18 cellular contexts compared by ENCODE assay signal in the genomic region with DNA sequence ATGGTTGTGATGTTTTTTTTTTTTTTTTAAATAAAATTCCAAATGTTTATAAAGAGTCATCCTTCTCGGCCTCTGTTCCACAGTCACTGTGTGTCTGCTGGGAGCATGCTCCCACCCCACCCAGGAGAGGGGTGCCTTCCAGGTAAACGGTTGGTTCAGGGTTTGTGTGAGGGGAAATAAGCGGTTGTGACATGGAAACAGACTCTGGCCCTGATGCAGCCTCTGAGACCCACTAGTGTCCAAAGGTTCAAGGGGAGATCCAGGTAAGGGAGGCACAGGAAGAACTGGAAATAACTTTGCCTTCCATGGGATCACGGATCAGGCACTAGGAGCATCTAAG. TPM values are rescaled to one million over a fixed set of nuclear protein-coding genes. Genes with fewer than 3 reads are reported as not detected.
DNase-seq lines count a peak whose midpoint lies in the region; ATAC-seq, FAIRE-seq and TF ChIP-seq lines count a peak whose summit lies in the region.
"Had no signal": no experiment of that assay in that cellular context is flagged by ENCODE, and none has a peak within 500 bp of the region (broad histone marks: within the 10 kb centered on the region; RNA-seq: fewer than 3 reads in every experiment).

No MANE protein-coding gene starts in this region.

- peaks cover 5% of the 10 kb centered on the region for H3K27me3 ChIP-seq in CD4-positive, alpha-beta T cell (ENCODE audit: control insufficient read depth, insufficient read depth, low read length)
- H3K27me3 ChIP-seq in HCT116 (ENCODE audit: insufficient read depth, low read length) = no peaks in the 10 kb centered on the region
- H3K27me3 ChIP-seq in K562 (ENCODE audit: control insufficient read depth in 2 of 2, insufficient read depth in 2 of 2, low read length in 2 of 2) = no peaks in the 10 kb centered on the region

- H3K9ac ChIP-seq in HCT116 (ENCODE audit: low read length) (no peak overlapping the region), K562 (ENCODE audit: insufficient read depth in 1 of 2, low read depth in 2 of 2, low read length in 2 of 2) (no peak overlapping the region)
- H3K9ac ChIP-seq: SK-N-SH had no signal

- RAD21 ChIA-PET in HCT116 (lab: Charles Lee; ENCODE audit: low non-redundant PET in 1 of 2, low total read pairs in 2 of 2, uncharacterized antibody in 2 of 2, unreplicated experiment in 2 of 2) = no interaction called here

- no peaks in the 10 kb centered on the region for H3K9me3 Mint-ChIP-seq in CD4-positive, alpha-beta T cell
- H3K9me3 Mint-ChIP-seq: CD4-positive, alpha-beta memory T cell had no signal

- H3K4me1 ChIP-seq in HCT116 (ENCODE audit: control insufficient read depth in 1 of 2, insufficient read depth in 2 of 2, low read length in 2 of 2) = peaks cover 13 to 17% of the 10 kb centered on the region in 2 experiments
- peaks cover 7 to 36% of the 10 kb centered on the region in 2 experiments for H3K4me1 ChIP-seq in K562 (replicated peaks in 1 of 2; ENCODE audit: control insufficient read depth in 2 of 2, insufficient read depth in 2 of 2, low read length in 2 of 2)
- H3K4me1 ChIP-seq: HAP-1 had no signal

- intact Hi-C loops in CD4-positive, alpha-beta T cell (cut with DNase I, micrococcal nuclease) = no loop called here
- intact Hi-C loops in HCT116 (cut with micrococcal nuclease) = no loop called here
- intact Hi-C loops in K562 (cut with micrococcal nuclease) = no loop called here

- H3K4me3 ChIP-seq in HCT116 (replicated peaks in 1 of 2; ENCODE audit: low read depth in 1 of 2, low read length in 2 of 2) (no peak overlapping the region), K562 (no peak overlapping the region)
- H3K4me3 ChIP-seq: HAP-1 had no signal

- H3K36me3 ChIP-seq in HCT116 (ENCODE audit: control insufficient read depth in 1 of 2, insufficient read depth in 2 of 2, low read length in 2 of 2) (peaks cover 39 to 46% of the 10 kb centered on the region in 2 experiments), K562 (ENCODE audit: control insufficient read depth, insufficient read depth, low read length) (peaks cover 50% of the 10 kb centered on the region)

- peak overlapping the region; percentile 27 for H3K27ac Mint-ChIP-seq in CD4-positive, alpha-beta T cell

- CTCF ChIA-PET in CD4-positive, alpha-beta T cell (lab: Charles Lee) = no interaction called here
- CTCF ChIA-PET in HCT116 (lab: Charles Lee) (interaction anchor here (0.7 kb wide), 1 partner anchor 144 kb away, joined by 3 read pairs; no protein-coding TSS in a partner anchor), K562 (lab: Yijun Ruan, JAX; ENCODE audit: low intra/inter-chr PET ratio) (no interaction called here)

- TF ChIP-seq CTCF in CD4-positive, alpha-beta T cell (IDR thresholded peaks at IDR 0.05) = no peak
- TF ChIP-seq CTCF in HCT116 (IDR thresholded peaks at IDR 0.05 in 2 of 3, conservative IDR thresholded peaks at IDR 0.05 in 1 of 3; ENCODE audit: borderline replicate concordance in 1 of 3, insufficient read depth in 1 of 3, low read depth in 2 of 3, low read length in 2 of 3) (no peak), K562 (IDR thresholded peaks at IDR 0.05 in 2 of 3, conservative IDR thresholded peaks at IDR 0.05 in 1 of 3; ENCODE audit: insufficient read depth in 2 of 3, low read depth in 1 of 3, low read length in 3 of 3) (no peak)

- H3K36me3 Mint-ChIP-seq in CD4-positive, alpha-beta T cell (ENCODE audit: low read depth) = peaks cover 65% of the 10 kb centered on the region

- BruUV-seq in HCT116 (replicated peaks; lab: Mats Ljungman, UMichigan) (no TSS peak), K562 (replicated peaks; lab: Mats Ljungman, UMichigan) (no TSS peak)

- no peak for ATAC-seq in CD4-positive, alpha-beta T cell (ENCODE audit: poor library complexity)
- ATAC-seq in HCT116 (no peak), K562 (no peak)

- peaks cover 5% of the 10 kb centered on the region for H3K27me3 Mint-ChIP-seq in CD4-positive, alpha-beta T cell

- H2AFZ ChIP-seq in HCT116 (ENCODE audit: low read depth, low read length, poor library complexity, severe bottlenecking) (no peak overlapping the region), K562 (ENCODE audit: low read depth, low read length) (no peak overlapping the region)

- H3K9me3 ChIP-seq in CD4-positive, alpha-beta T cell (ENCODE audit: control insufficient read depth, low read length) = no peaks in the 10 kb centered on the region
- no peaks in the 10 kb centered on the region for H3K9me3 ChIP-seq in HCT116 (ENCODE audit: control insufficient read depth in 1 of 2, insufficient read depth in 1 of 2, low read depth in 1 of 2, low read length in 2 of 2)
- no peaks in the 10 kb centered on the region for H3K9me3 ChIP-seq in K562 (replicated peaks; ENCODE audit: control insufficient read depth, insufficient read depth, low read depth, low read length)
- H3K9me3 ChIP-seq: HAP-1, SK-N-SH had no signal

- FAIRE-seq in K562 (lab: Jason Lieb, UNC) = no peak

- TF ChIP-seq RAD21 in HCT116 (IDR thresholded peaks at IDR 0.05; ENCODE audit: low read depth) (no peak), K562 (CRISPR knock-in tag; conservative IDR thresholded peaks at IDR 0.05 in 1 of 2, IDR thresholded peaks at IDR 0.05 in 1 of 2) (no peak)

- peaks cover 15% of the 10 kb centered on the region; the same call in 1 of the 2 replicates for H4K20me1 ChIP-seq in HCT116 (ENCODE audit: insufficient read depth)
- H4K20me1 ChIP-seq in K562 (replicated peaks; ENCODE audit: control insufficient read depth, insufficient read depth, low read length) = no peaks in the 10 kb centered on the region; the same call in 1 of the 2 replicates

- no peaks in the 10 kb centered on the region for H3K9me1 ChIP-seq in K562 (ENCODE audit: control insufficient read depth, insufficient read depth, low read length)

- no peak for TF ChIP-seq POLR2A in HCT116 (IDR thresholded peaks at IDR 0.05; ENCODE audit: borderline replicate concordance, extremely low read depth, insufficient read depth, insufficient read length)
- no peak for TF ChIP-seq POLR2A in K562 (conservative IDR thresholded peaks at IDR 0.05)

- in situ Hi-C loops in K562 (cut with MboI) = no loop called here

- no peak overlapping the region for H3K4me3 Mint-ChIP-seq in CD4-positive, alpha-beta T cell
- H3K4me3 Mint-ChIP-seq: B cell; CD4-positive, alpha-beta memory T cell had no signal

- H3K79me2 ChIP-seq in HCT116 (ENCODE audit: insufficient read depth, low read length) = peaks cover 11% of the 10 kb centered on the region
- H3K79me2 ChIP-seq in K562 (ENCODE audit: control insufficient read depth, insufficient read depth, low read length) = no peaks in the 10 kb centered on the region

- H3K4me2 ChIP-seq in HCT116 (ENCODE audit: low read length) = no peak overlapping the region
- H3K4me2 ChIP-seq in K562 (ENCODE audit: insufficient read depth, low read length) = no peak overlapping the region
- H3K4me2 ChIP-seq: SK-N-SH had no signal

- no peak for TF ChIP-seq EP300 in K562 (IDR thresholded peaks at IDR 0.05; ENCODE audit: low read length)

- WGBS in K562 (ENCODE audit: insufficient coverage, low coverage, missing lambda C conversion rate) = 74% methylated on average over 4 of the region's 4 CpGs

- H3K9me2 ChIP-seq in HCT116 (ENCODE audit: insufficient read depth) = no peaks in the 10 kb centered on the region
- H3K9me2 ChIP-seq: SK-N-SH had no signal

- POLR2A ChIA-PET in CD4-positive, alpha-beta T cell (lab: Charles Lee) = no interaction called here
- POLR2A ChIA-PET in HCT116 (lab: Charles Lee) (no interaction called here), K562 (lab: Yijun Ruan, JAX) (interaction anchor here (0.6 to 0.7 kb wide), 2 partner anchors 37 to 212 kb away, joined by 3 to 4 read pairs; no protein-coding TSS in a partner anchor)

- H3K4me1 Mint-ChIP-seq in CD4-positive, alpha-beta T cell (ENCODE audit: low read depth) = no peaks in the 10 kb centered on the region

- DNase-seq in CD4-positive, alpha-beta T cell = no peak
- DNase-seq in HCT116 (ENCODE audit: low read depth, low spot score) (no peak), K562 (ENCODE audit: extremely low read depth in 1 of 4, low spot score in 3 of 4) (no peak), mesenteric fat pad (ENCODE audit: low spot score) (peak; percentile 41), LoVo (ENCODE audit: low spot score) (no peak), NCI-H526 treated with DMSO at 0.1 percent for 48 hours (lab: John Stamatoyannopoulos, UW) (no peak), SKM-1 treated with dmso at 0.1 percent for 144 hours (lab: John Stamatoyannopoulos, UW; ENCODE audit: unreplicated experiment) (no peak)
- no peak for DNase-seq in stimulated activated CD4-positive, alpha-beta T cell treated with anti-CD3 and anti-CD28 coated beads, Interleukin-4, amount 100 ng/mL, for 24 hours
- DNase-seq: CD4-positive, alpha-beta memory T cell; GF-D8; NCI-H1048; NCI-H146; NCI-H2081 treated with DMSO at 0.1 percent for 48 hours; NCI-H226; NCI-H69; SK-N-SH had no signal

- H3K27ac ChIP-seq in CD4-positive, alpha-beta T cell (ENCODE audit: low read depth, low read length) = no peak overlapping the region
- no peak overlapping the region for H3K27ac ChIP-seq in HCT116 (ENCODE audit: low read depth, low read length)
- H3K27ac ChIP-seq in K562 (ENCODE audit: extremely low read depth, low read depth, low read length) = no peak overlapping the region

RNA-seq across cellular contexts. Expression of a gene that starts 6.0 kb away (rescaled TPM):
- under 1 TPM; 0.28 to 0.77 TPM for total RNA-seq in CD4-positive, alpha-beta T cell
- 29.4 TPM for total RNA-seq in HCT116 (2021; ENCODE audit: unreplicated experiment)
- polyA plus RNA-seq in HCT116 (2012) = 21.6 and 22.7 TPM in 2 replicates
- total RNA-seq in K562 (2011; cell fraction: chromatin; rRNA removed; ENCODE audit: low replicate concordance) = 22.3 and 60.1 TPM in 2 replicates
- 28.4 and 30.7 TPM in 2 replicates for total RNA-seq in K562 (2011; cell fraction: nucleolus; rRNA removed)
- 27.4 and 41.5 TPM in 2 replicates for total RNA-seq in K562 (2011; cell fraction: nucleoplasm; rRNA removed)
- 7.0 and 9.5 TPM in 2 replicates for total RNA-seq in K562 (2014; rRNA removed)
- total RNA-seq in K562 (2014; rRNA removed; fragmentation: Illumina TruSeq; extraction: Trizol) = 1.3 and 1.5 TPM in 2 replicates
- 4.8 and 5.4 TPM in 2 replicates for total RNA-seq in K562 (2015; rRNA removed; fragmentation: Illumina TruSeq; extraction: Trizol)
- total RNA-seq in K562 (2021) = 19.7 and 21.4 TPM in 2 replicates
- 3.2 and 5.1 TPM in 2 replicates for polyA plus RNA-seq in K562 (2011; rRNA removed)
- polyA plus RNA-seq in K562 (2011; cell fraction: cytosol; rRNA removed) = 4.3 and 19.2 TPM in 2 replicates
- 22.5 and 43.5 TPM in 2 replicates for polyA plus RNA-seq in K562 (2011; cell fraction: nucleus; rRNA removed)
- polyA plus RNA-seq in K562 (2012) = 8.3 and 13.9 TPM in 2 replicates
- 2.4 and 6.6 TPM in 2 replicates for polyA plus RNA-seq in K562 (2014; fragmentation: Illumina TruSeq; extraction: Trizol)
- polyA plus RNA-seq in K562 (2014; fragmentation: Nextera tagmentation; extraction: Ambion mirVana) = under 1 TPM; 0.56 to 0.94 TPM
- 14.3 and 17.2 TPM in 2 replicates for polyA plus RNA-seq in K562 (2014; rRNA removed)
- 0.66 and 3.1 TPM in 2 replicates for polyA minus RNA-seq in K562 (2011; rRNA and poly(A)+ RNA removed)
- 6.4 and 6.5 TPM in 2 replicates for polyA minus RNA-seq in K562 (2011; cell fraction: cytosol; rRNA and poly(A)+ RNA removed)
- polyA minus RNA-seq in K562 (2011; cell fraction: nucleus; rRNA and poly(A)+ RNA removed) = 9.4 and 9.8 TPM in 2 replicates
- 36.2 TPM for total RNA-seq in mesenteric fat pad
- total RNA-seq: B cell had no signal

RNA-seq across cellular contexts. Expression of a gene that starts 15.1 kb away (rescaled TPM):
- under 1 TPM; 0.30 to 0.36 TPM for total RNA-seq in CD4-positive, alpha-beta T cell
- total RNA-seq in HCT116 (2021; ENCODE audit: unreplicated experiment) = 0.96 TPM
- 0.70 and 0.73 TPM in 2 replicates for polyA plus RNA-seq in HCT116 (2012)
- 1.7 TPM in 1 of 2 replicates, not detected in the other for total RNA-seq in K562 (2011; cell fraction: chromatin; rRNA removed; ENCODE audit: low replicate concordance)
- total RNA-seq in K562 (2011; cell fraction: nucleolus; rRNA removed) = 1.3 and 1.6 TPM in 2 replicates
- total RNA-seq in K562 (2011; cell fraction: nucleoplasm; rRNA removed) = 0.95 and 1.1 TPM in 2 replicates
- 0.53 and 0.95 TPM in 2 replicates for total RNA-seq in K562 (2014; rRNA removed)
- total RNA-seq in K562 (2014; rRNA removed; fragmentation: Illumina TruSeq; extraction: Trizol) = 0.25 TPM in 1 of 2 replicates, not detected in the other
- total RNA-seq in K562 (2015; rRNA removed; fragmentation: Illumina TruSeq; extraction: Trizol) = not detected in 2 replicates
- total RNA-seq in K562 (2021) = 0.49 and 0.60 TPM in 2 replicates
- 0.37 and 0.40 TPM in 2 replicates for polyA plus RNA-seq in K562 (2011; rRNA removed)
- polyA plus RNA-seq in K562 (2011; cell fraction: cytosol; rRNA removed) = 0.10 and 2.2 TPM in 2 replicates
- polyA plus RNA-seq in K562 (2011; cell fraction: nucleus; rRNA removed) = 0.86 and 3.9 TPM in 2 replicates
- polyA plus RNA-seq in K562 (2012) = 0.29 and 0.35 TPM in 2 replicates
- not detected in 2 replicates for polyA plus RNA-seq in K562 (2014; fragmentation: Illumina TruSeq; extraction: Trizol)
- under 1 TPM in 1 of 2 experiments, not detected in 1; 0.17 TPM for polyA plus RNA-seq in K562 (2014; fragmentation: Nextera tagmentation; extraction: Ambion mirVana)
- polyA plus RNA-seq in K562 (2014; rRNA removed) = 0.54 and 1.2 TPM in 2 replicates
- not detected in 2 replicates for polyA minus RNA-seq in K562 (2011; rRNA and poly(A)+ RNA removed)
- not detected in 2 replicates for polyA minus RNA-seq in K562 (2011; cell fraction: cytosol; rRNA and poly(A)+ RNA removed)
- polyA minus RNA-seq in K562 (2011; cell fraction: nucleus; rRNA and poly(A)+ RNA removed) = 0.67 TPM in 1 of 2 replicates, not detected in the other
- 1.9 TPM for total RNA-seq in mesenteric fat pad
- polyA plus RNA-seq: CD4-positive, alpha-beta memory T cell had no signal

RNA-seq across cellular contexts. Expression of a gene that starts 32.4 kb away (rescaled TPM):
- 100 to 1,000 TPM; 292 to 309 TPM for total RNA-seq in CD4-positive, alpha-beta T cell
- total RNA-seq in HCT116 (2021; ENCODE audit: unreplicated experiment) (335 TPM), K562 (2014; rRNA removed) (283 and 302 TPM in 2 replicates), K562 (2014; rRNA removed; fragmentation: Illumina TruSeq; extraction: Trizol) (131 and 132 TPM in 2 replicates), K562 (2015; rRNA removed; fragmentation: Illumina TruSeq; extraction: Trizol) (172 and 181 TPM in 2 replicates), K562 (2021) (233 and 254 TPM in 2 replicates), mesenteric fat pad (191 TPM)
- 335 and 364 TPM in 2 replicates for polyA plus RNA-seq in HCT116 (2012)
- total RNA-seq in K562 (2011; cell fraction: chromatin; rRNA removed; ENCODE audit: low replicate concordance) = 290 and 407 TPM in 2 replicates
- 162 and 182 TPM in 2 replicates for total RNA-seq in K562 (2011; cell fraction: nucleolus; rRNA removed)
- total RNA-seq in K562 (2011; cell fraction: nucleoplasm; rRNA removed) = 269 and 319 TPM in 2 replicates
- polyA plus RNA-seq in K562 (2011; rRNA removed) (239 and 279 TPM in 2 replicates), K562 (2014; fragmentation: Illumina TruSeq; extraction: Trizol) (375 and 450 TPM in 2 replicates), K562 (2014; fragmentation: Nextera tagmentation; extraction: Ambion mirVana) (100 to 1,000 TPM in 1 of 2 experiments, 10 to 100 TPM in 1; 83.3 to 101 TPM), K562 (2014; rRNA removed) (245 and 263 TPM in 2 replicates)
- polyA plus RNA-seq in K562 (2011; cell fraction: cytosol; rRNA removed) = 452 and 650 TPM in 2 replicates
- polyA plus RNA-seq in K562 (2011; cell fraction: nucleus; rRNA removed) = 519 and 665 TPM in 2 replicates
- polyA plus RNA-seq in K562 (2012) = 205 and 340 TPM in 2 replicates
- 228 and 290 TPM in 2 replicates for polyA minus RNA-seq in K562 (2011; rRNA and poly(A)+ RNA removed)
- polyA minus RNA-seq in K562 (2011; cell fraction: cytosol; rRNA and poly(A)+ RNA removed) = 181 and 192 TPM in 2 replicates
- 106 and 173 TPM in 2 replicates for polyA minus RNA-seq in K562 (2011; cell fraction: nucleus; rRNA and poly(A)+ RNA removed)

RNA-seq across cellular contexts. Expression of a gene that starts 32.7 kb away (rescaled TPM):
- total RNA-seq in CD4-positive, alpha-beta T cell = 10 to 100 TPM in 1 of 2 experiments, 1 to 10 TPM in 1; 9.0 to 11.7 TPM
- total RNA-seq in HCT116 (2021; ENCODE audit: unreplicated experiment) (30.2 TPM), K562 (2014; rRNA removed) (30.9 and 37.1 TPM in 2 replicates), K562 (2014; rRNA removed; fragmentation: Illumina TruSeq; extraction: Trizol) (7.3 and 8.5 TPM in 2 replicates), K562 (2015; rRNA removed; fragmentation: Illumina TruSeq; extraction: Trizol) (18.0 and 20.8 TPM in 2 replicates), K562 (2021) (29.9 and 30.3 TPM in 2 replicates), mesenteric fat pad (19.2 TPM)
- polyA plus RNA-seq in HCT116 (2012) = 17.0 and 17.4 TPM in 2 replicates
- total RNA-seq in K562 (2011; cell fraction: chromatin; rRNA removed; ENCODE audit: low replicate concordance) = 10.9 and 42.9 TPM in 2 replicates
- total RNA-seq in K562 (2011; cell fraction: nucleolus; rRNA removed) = 47.1 and 51.4 TPM in 2 replicates
- 27.9 and 28.5 TPM in 2 replicates for total RNA-seq in K562 (2011; cell fraction: nucleoplasm; rRNA removed)
- polyA plus RNA-seq in K562 (2011; rRNA removed) (14.0 and 17.4 TPM in 2 replicates), K562 (2014; fragmentation: Illumina TruSeq; extraction: Trizol) (10.2 and 20.1 TPM in 2 replicates), K562 (2014; fragmentation: Nextera tagmentation; extraction: Ambion mirVana) (1 to 10 TPM in 1 of 2 experiments, under 1 TPM in 1; 0.32 to 1.2 TPM), K562 (2014; rRNA removed) (35.6 and 39.3 TPM in 2 replicates)
- polyA plus RNA-seq in K562 (2011; cell fraction: cytosol; rRNA removed) = 21.8 and 63.3 TPM in 2 replicates
- polyA plus RNA-seq in K562 (2011; cell fraction: nucleus; rRNA removed) = 18.2 and 35.0 TPM in 2 replicates
- 22.9 and 35.2 TPM in 2 replicates for polyA plus RNA-seq in K562 (2012)
- 2.8 and 5.3 TPM in 2 replicates for polyA minus RNA-seq in K562 (2011; rRNA and poly(A)+ RNA removed)
- polyA minus RNA-seq in K562 (2011; cell fraction: cytosol; rRNA and poly(A)+ RNA removed) = 9.1 and 13.8 TPM in 2 replicates
- polyA minus RNA-seq in K562 (2011; cell fraction: nucleus; rRNA and poly(A)+ RNA removed) = 10.9 and 11.4 TPM in 2 replicates
